Comparison of ENCODE assay signal across 9 cellular contexts in genomic region chr15:29968099-29968892, GRCh38.
A peak's percentile ranks its signal among the peaks of the same experiment; 100 is the strongest.
DNase-seq lines count a peak whose midpoint lies in the region; ATAC-seq and TF ChIP-seq lines count a peak whose summit lies in the region.
"Had no signal": no experiment of that assay in that cellular context is flagged by ENCODE, and none has a peak within 500 bp of the region (broad histone marks: within the 10 kb centered on the region; RNA-seq: fewer than 3 reads in every experiment).

No MANE protein-coding gene starts in this region.

- peaks cover 71% of the 10 kb centered on the region for H3K27me3 Mint-ChIP-seq in brain

- no peak for TF ChIP-seq POLR2A in stomach (IDR thresholded peaks at IDR 0.05)

- H3K36me3 Mint-ChIP-seq in brain, result no peaks in the 10 kb centered on the region

- H3K27ac Mint-ChIP-seq in brain, result peak overlapping the region in 1 of 5 experiments; percentile 15
- H3K27ac Mint-ChIP-seq: activated naive CD4-positive, alpha-beta T cell treated with anti-CD3 and anti-CD28 coated beads, Interleukin-2, amount 50 U/mL, for 72 hours had no signal

- H3K36me3 ChIP-seq in stomach, result no peaks in the 10 kb centered on the region

- H3K9me3 Mint-ChIP-seq in brain, result peaks cover 14 to 28% (median 19%) of the 10 kb centered on the region in 5 experiments

- no peaks in the 10 kb centered on the region for H3K4me1 Mint-ChIP-seq in brain

- TF ChIP-seq CTCF in brain (conservative IDR thresholded peaks at IDR 0.05) (no peak), stomach (IDR thresholded peaks at IDR 0.05) (no peak)

- DNase-seq in NCI-H1092 treated with DMSO at 0.1 percent for 48 hours (lab: John Stamatoyannopoulos, UW), result peak; percentile 21
- DNase-seq in NCI-H1092 (lab: John Stamatoyannopoulos, UW), result no peak
- peak; percentile 71 for DNase-seq in iPS-NIHi11 (ENCODE audit: low spot score)
- no peak for DNase-seq in stomach
- DNase-seq in HT-29 (ENCODE audit: low spot score), result no peak
- DNase-seq in cortex of kidney (lab: John Stamatoyannopoulos, UW), result no peak

- intact Hi-C loops in stomach (cut with DNase I; ENCODE audit: low total_unique reads), result no loop called here

- no peak for ATAC-seq in GM21723 (IDR thresholded peaks at IDR 0.05; ENCODE audit: unreplicated experiment)
- ATAC-seq: activated naive CD4-positive, alpha-beta T cell treated with anti-CD3 and anti-CD28 coated beads, Interleukin-2, amount 50 U/mL, for 72 hours had no signal

- no peak overlapping the region for H3K27ac ChIP-seq in stomach

- H3K27me3 ChIP-seq in stomach, result peaks cover 0 to 45% (median 21%) of the 10 kb centered on the region in 3 donors

- WGBS in stomach, 5 donors, result 4 to 18% (median 6%) methylated on average over 13 to 90 of the region's 90 CpGs

- TF ChIP-seq EP300 in stomach (IDR thresholded peaks at IDR 0.05), result no peak

- peaks cover 0 to 6% (median 3%) of the 10 kb centered on the region in 4 donors for H3K9me3 ChIP-seq in stomach

- peak overlapping the region; percentile 78 to 86 (median 80) for H3K4me3 Mint-ChIP-seq in brain

- peaks cover 0 to 9% (median 3%) of the 10 kb centered on the region in 4 donors for H3K4me1 ChIP-seq in stomach

- H3K4me3 ChIP-seq in stomach, result peak overlapping the region; percentile 40 to 53 (median 50)

Comparison
In these comparisons a context has a peak if more than half of its experiments do, and no peak if none do; other contexts are left out.
1. DNase-seq: peak in NCI-H1092 treated with DMSO at 0.1 percent for 48 hours (single experiment) and iPS-NIHi11 (single experiment); none in NCI-H1092 (single experiment), stomach (single experiment), HT-29 (single experiment) and cortex of kidney (single experiment).